ENCODE assay signal across 8 cellular contexts in the genomic region with DNA sequence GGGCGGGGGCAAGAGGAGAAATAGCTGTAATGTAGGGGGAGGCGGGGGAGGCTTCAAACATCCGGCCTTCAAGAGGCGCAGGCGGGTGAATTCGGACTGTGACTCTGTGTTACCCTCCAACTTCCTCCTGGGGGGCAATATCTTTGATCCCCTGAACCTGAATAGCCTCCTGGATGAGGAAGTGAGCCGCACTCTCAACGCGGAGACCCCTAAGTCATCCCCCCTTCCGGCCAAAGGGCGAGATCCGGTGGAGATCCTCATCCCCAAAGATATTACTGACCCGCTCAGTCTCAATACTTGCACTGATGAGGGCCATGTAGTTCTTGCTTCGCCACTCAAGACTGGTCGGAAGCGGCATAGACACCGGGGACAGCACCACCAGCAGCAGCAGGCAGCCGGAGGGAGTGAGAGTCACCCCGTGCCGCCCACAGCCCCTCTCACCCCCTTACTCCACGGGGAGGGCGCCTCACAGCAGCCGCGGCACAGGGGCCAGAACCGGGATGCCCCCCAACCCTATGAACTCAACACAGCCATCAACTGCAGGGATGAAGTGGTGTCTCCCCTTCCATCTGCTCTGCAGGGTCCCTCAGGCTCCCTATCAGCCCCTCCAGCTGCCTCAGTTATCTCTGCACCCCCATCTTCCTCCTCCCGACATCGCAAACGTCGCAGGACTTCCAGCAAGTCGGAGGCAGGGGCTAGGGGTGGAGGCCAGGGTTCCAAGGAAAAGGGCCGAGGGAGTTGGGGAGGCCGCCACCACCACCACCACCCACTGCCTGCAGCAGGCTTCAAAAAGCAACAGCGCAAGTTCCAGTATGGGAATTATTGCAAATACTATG. TPM values are rescaled to one million over a fixed set of nuclear protein-coding genes. Genes with fewer than 3 reads are reported as not detected.
A peak's percentile ranks its signal among the peaks of the same experiment; 100 is the strongest.
DNase-seq lines count a peak whose midpoint lies in the region; ATAC-seq and TF ChIP-seq lines count a peak whose summit lies in the region.

No MANE protein-coding gene starts in this region.

- WGBS in lower leg skin, 2 donors = 19 to 23% methylated on average over 29 to 33 of the region's 33 CpGs
- 20 to 31% (median 21%) methylated on average over 29 to 33 of the region's 33 CpGs for WGBS in stomach, 5 donors

- H3K9me3 ChIP-seq in SK-N-MC (ENCODE audit: low read depth, low read length) (peaks cover 2% of the 10 kb centered on the region; the same call in 1 of the 2 replicates), stomach (no peaks in the 10 kb centered on the region)

- H3K36me3 ChIP-seq in SK-N-MC (ENCODE audit: insufficient read depth, low read length) = peaks cover 42% of the 10 kb centered on the region
- peaks cover 12 to 43% (median 32%) of the 10 kb centered on the region in 4 donors for H3K36me3 ChIP-seq in stomach

- H3K4me3 ChIP-seq in SK-N-MC (peak overlapping the region; percentile 97), cardiac fibroblast (replicated peaks in 1 of 2; ENCODE audit: low read depth in 2 of 2, low read length in 2 of 2) (peak overlapping the region; percentile 84 to 87), lower leg skin (ENCODE audit: low read depth, poor library complexity, severe bottlenecking) (peak overlapping the region; percentile 82), stomach (peak overlapping the region; percentile 76 to 99 (median 85))

- DNase-seq in SK-N-MC (ENCODE audit: low read depth, low spot score) = no peak
- peak; percentile 28 to 41 for DNase-seq in cardiac fibroblast (ENCODE audit: low read depth in 2 of 2)
- DNase-seq in lower leg skin (ENCODE audit: low spot score in 2 of 2) = peak in 1 of 2 donors; percentile 92
- DNase-seq in stomach = no peak
- no peak for DNase-seq in DMS79 (lab: John Stamatoyannopoulos, UW)
- no peak for DNase-seq in NK-92 treated with Interleukin-12 subunit alpha and Interleukin-12 subunit beta, amount 100 ng/mL, for 24 hours (lab: John Stamatoyannopoulos, UW)

- TF ChIP-seq EP300 in stomach (IDR thresholded peaks at IDR 0.05) = no peak

- H3K9ac ChIP-seq in SK-N-MC (ENCODE audit: insufficient read length) = peak overlapping the region; percentile 100

- peaks cover 40 to 64% (median 60%) of the 10 kb centered on the region in 4 donors for H3K4me1 ChIP-seq in stomach

- no peaks in the 10 kb centered on the region for H3K27me3 ChIP-seq in stomach

- TF ChIP-seq POLR2A in lower leg skin (IDR thresholded peaks at IDR 0.05) = no peak
- no peak for TF ChIP-seq POLR2A in stomach (IDR thresholded peaks at IDR 0.05)

- H3K27ac ChIP-seq in SK-N-MC (peak overlapping the region; percentile 100), stomach (peak overlapping the region; percentile 97 to 100 (median 100))

- intact Hi-C loops in lower leg skin (cut with DNase I; ENCODE audit: low total_unique reads) = no loop called here
- intact Hi-C loops in stomach (cut with DNase I; ENCODE audit: low total_unique reads) = no loop called here

- ATAC-seq in GM21723 (IDR thresholded peaks at IDR 0.05; ENCODE audit: unreplicated experiment) (peak; percentile 3), HG03432 (IDR thresholded peaks at IDR 0.05; ENCODE audit: unreplicated experiment) (no peak)

- TF ChIP-seq CTCF in cardiac fibroblast (IDR thresholded peaks at IDR 0.05; ENCODE audit: low read depth, low read length) = no peak
- TF ChIP-seq CTCF in lower leg skin (IDR thresholded peaks at IDR 0.05) = no peak
- TF ChIP-seq CTCF in stomach (IDR thresholded peaks at IDR 0.05) = no peak

RNA-seq across cellular contexts. Expression of a gene that starts 1.0 kb away (rescaled TPM):
- total RNA-seq in lower leg skin (10 to 100 TPM; 26.1 to 54.4 (median 37.4) TPM), stomach (100 to 1,000 TPM in 1 of 5 donors, 10 to 100 TPM in 4; 14.1 to 117 (median 28.1) TPM)
- 10 to 100 TPM; 17.4 to 21.4 (median 20.0) TPM for polyA plus RNA-seq in stomach

RNA-seq across cellular contexts. Expression of a gene that starts 2.2 kb away (rescaled TPM):
- total RNA-seq in lower leg skin (1 to 10 TPM; 2.2 to 6.3 (median 4.6) TPM), stomach (10 to 100 TPM in 2 of 5 donors, 1 to 10 TPM in 1, under 1 TPM in 1, not detected in 1; 0.89 to 44.3 (median 10.9) TPM)
- polyA plus RNA-seq in stomach = 10 to 100 TPM in 1 of 3 donors, 1 to 10 TPM in 2; 4.9 to 11.7 (median 5.2) TPM

RNA-seq across cellular contexts. Expression of a gene that starts 5.6 kb away (rescaled TPM):
- total RNA-seq in lower leg skin (10 to 100 TPM; 26.3 to 63.2 (median 46.6) TPM), stomach (100 to 1,000 TPM in 1 of 5 donors, 10 to 100 TPM in 1, 1 to 10 TPM in 2, not detected in 1; 6.2 to 226 (median 38.9) TPM)
- polyA plus RNA-seq in stomach = 10 to 100 TPM; 29.5 to 78.0 (median 39.5) TPM

RNA-seq across cellular contexts. Expression of a gene that starts 33.4 kb away (rescaled TPM):
- 1 to 10 TPM in 1 of 4 donors, under 1 TPM in 1, not detected in 2; 0.26 to 1.5 TPM for total RNA-seq in lower leg skin
- total RNA-seq in stomach = 1 to 10 TPM in 1 of 5 donors, not detected in 4; 2.3 TPM
- 1 to 10 TPM in 1 of 3 donors, under 1 TPM in 1, not detected in 1; 0.65 to 1.1 TPM for polyA plus RNA-seq in stomach

RNA-seq across cellular contexts. Expression of a gene that starts 48.3 kb away (rescaled TPM):
- total RNA-seq in lower leg skin (10 to 100 TPM; 57.3 to 97.7 (median 68.0) TPM), stomach (100 to 1,000 TPM in 1 of 5 donors, 10 to 100 TPM in 3, 1 to 10 TPM in 1; 9.4 to 120 (median 28.0) TPM)
- polyA plus RNA-seq in stomach = 10 to 100 TPM; 25.1 to 44.8 (median 35.0) TPM

Comparison
In these comparisons a context has a peak if more than half of its experiments do, and no peak if none do; other contexts are left out.
1. DNase-seq: peak in cardiac fibroblast (2 of 2); none in SK-N-MC (single experiment), stomach (single experiment), DMS79 (single experiment) and NK-92 treated with Interleukin-12 subunit alpha and Interleukin-12 subunit beta, amount 100 ng/mL, for 24 hours (single experiment).
2. Peak in every context shown above with its lines, with median percentiles within 50 percentile points of each other: H3K4me3 ChIP-seq.